ENCODE assay signal across 10 cellular contexts in genomic region chr6:42086046-42086664, GRCh38. TPM values are rescaled to one million over a fixed set of nuclear protein-coding genes. Genes with fewer than 3 reads are reported as not detected.
A peak's percentile ranks its signal among the peaks of the same experiment; 100 is the strongest.
DNase-seq lines count a peak whose midpoint lies in the region; ATAC-seq and TF ChIP-seq lines count a peak whose summit lies in the region.
"Had no signal": no experiment of that assay in that cellular context is flagged by ENCODE, and none has a peak within 500 bp of the region (broad histone marks: within the 10 kb centered on the region; RNA-seq: fewer than 3 reads in every experiment).

No MANE protein-coding gene starts in this region.

- no peaks in the 10 kb centered on the region for H3K36me3 Mint-ChIP-seq in neural crest cell (ENCODE audit: low read depth)

- H3K4me1 ChIP-seq in Peyer's patch: no peaks in the 10 kb centered on the region

- TF ChIP-seq POLR2A in Peyer's patch (IDR thresholded peaks at IDR 0.05): no peak

- H3K4me3 ChIP-seq in Peyer's patch (no peak overlapping the region), fibroblast of the aortic adventitia (ENCODE audit: low read depth, low read length) (no peak overlapping the region)

- no peaks in the 10 kb centered on the region for H3K27me3 ChIP-seq in Peyer's patch

- no peaks in the 10 kb centered on the region for H3K27me3 Mint-ChIP-seq in neural crest cell (ENCODE audit: low read depth)
- H3K27me3 Mint-ChIP-seq: IgD-negative memory B cell had no signal

- ATAC-seq in HG02870 (IDR thresholded peaks at IDR 0.05; ENCODE audit: unreplicated experiment): no peak

- TF ChIP-seq CTCF in Peyer's patch (IDR thresholded peaks at IDR 0.05): peak in 4 of 6 experiments; percentile 10 to 57 (median 42)
- TF ChIP-seq CTCF in fibroblast of the aortic adventitia (IDR thresholded peaks at IDR 0.05; ENCODE audit: insufficient read depth, low read length): peak; percentile 20
- TF ChIP-seq CTCF in neural crest cell (conservative IDR thresholded peaks at IDR 0.05): peak; percentile 36

- H3K9me3 ChIP-seq in Peyer's patch: no peaks in the 10 kb centered on the region

- DNase-seq in EH (ENCODE audit: low read depth) (peak; percentile 15), Peyer's patch (no peak), fibroblast of the aortic adventitia (ENCODE audit: low read depth) (no peak), neural crest cell (ENCODE audit: low read depth, low spot score) (no peak), Kasumi-1 (lab: John Stamatoyannopoulos, UW) (no peak), COLO829 (ENCODE audit: low spot score) (no peak), NCI-H524 (lab: John Stamatoyannopoulos, UW) (no peak)
- DNase-seq: NCI-H187 had no signal

- H3K9me3 Mint-ChIP-seq in neural crest cell: no peaks in the 10 kb centered on the region
- H3K9me3 Mint-ChIP-seq: IgD-negative memory B cell had no signal

- H3K4me3 Mint-ChIP-seq in neural crest cell: no peak overlapping the region
- H3K4me3 Mint-ChIP-seq: IgD-negative memory B cell had no signal

- H3K27ac Mint-ChIP-seq in neural crest cell (ENCODE audit: unreplicated experiment): peak overlapping the region; percentile 81
- H3K27ac Mint-ChIP-seq: IgD-negative memory B cell had no signal

- peak overlapping the region in 2 of 4 donors; percentile 25 to 37 for H3K27ac ChIP-seq in Peyer's patch

- peaks cover 0 to 6% (median 0%) of the 10 kb centered on the region in 3 donors for H3K36me3 ChIP-seq in Peyer's patch

- no peaks in the 10 kb centered on the region for H3K4me1 Mint-ChIP-seq in neural crest cell

RNA-seq across cellular contexts. Expression of gene TAF8, which starts 35.8 kb away (rescaled TPM):
- total RNA-seq in Peyer's patch (10 to 100 TPM; 24.5 to 37.6 (median 24.6) TPM), fibroblast of the aortic adventitia (ENCODE audit: low replicate concordance) (10.5 and 11.9 TPM in 2 replicates), neural crest cell (28.9 and 31.2 TPM in 2 replicates)

RNA-seq across cellular contexts. Expression of gene C6orf132, which starts 56.3 kb away (rescaled TPM):
- total RNA-seq in Peyer's patch (100 to 1,000 TPM in 1 of 4 donors, 10 to 100 TPM in 3; 47.9 to 106 (median 95.9) TPM), fibroblast of the aortic adventitia (ENCODE audit: low replicate concordance) (0.63 and 1.4 TPM in 2 replicates), neural crest cell (0.14 and 0.26 TPM in 2 replicates)

Comparison
In these comparisons a context has a peak if more than half of its experiments do, and no peak if none do; other contexts are left out.
1. RNA of gene C6orf132, which starts 56.3 kb away (total RNA-seq): 47.9 to 106 TPM in Peyer's patch; 0.63 to 1.4 TPM in fibroblast of the aortic adventitia and 0.14 to 0.26 TPM in neural crest cell; every median in the first group is over 10 times any median in the second.
2. Peak in every context shown above with its lines, with median percentiles within 50 percentile points of each other: CTCF ChIP-seq.